In genomic region chr21:43789276-43790052, GRCh38 we compare ENCODE assay signal across 1 cellular context.
TF ChIP-seq lines count a peak whose summit lies in the region.

A gene with protein sequence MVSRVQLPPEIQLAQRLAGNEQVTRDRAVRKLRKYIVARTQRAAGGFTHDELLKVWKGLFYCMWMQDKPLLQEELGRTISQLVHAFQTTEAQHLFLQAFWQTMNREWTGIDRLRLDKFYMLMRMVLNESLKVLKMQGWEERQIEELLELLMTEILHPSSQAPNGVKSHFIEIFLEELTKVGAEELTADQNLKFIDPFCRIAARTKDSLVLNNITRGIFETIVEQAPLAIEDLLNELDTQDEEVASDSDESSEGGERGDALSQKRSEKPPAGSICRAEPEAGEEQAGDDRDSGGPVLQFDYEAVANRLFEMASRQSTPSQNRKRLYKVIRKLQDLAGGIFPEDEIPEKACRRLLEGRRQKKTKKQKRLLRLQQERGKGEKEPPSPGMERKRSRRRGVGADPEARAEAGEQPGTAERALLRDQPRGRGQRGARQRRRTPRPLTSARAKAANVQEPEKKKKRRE (plus strand): TSS chr21:43789577. CDS start chr21:43789630, 53 bp downstream.

TF ChIP-seq in WTC11, 78 proteins besides CTCF, POLR2A, EP300 and RAD21 (continued from another document):
- peak; percentile 95 for TF ChIP-seq E2F5 (CRISPR knock-in tag; IDR thresholded peaks at IDR 0.05)
- peak; percentile 99 for TF ChIP-seq HMGXB4 (CRISPR knock-in tag; IDR thresholded peaks at IDR 0.05)
- peak; percentile 23; the same call in 1 of the 2 replicates for TF ChIP-seq ZNF219 (CRISPR knock-in tag; IDR thresholded peaks at IDR 0.05; ENCODE audit: borderline replicate concordance)
- TF ChIP-seq NR2C2 (CRISPR knock-in tag; IDR thresholded peaks at IDR 0.05), result no peak
- peak; percentile 93 for TF ChIP-seq ETV6 (CRISPR knock-in tag; IDR thresholded peaks at IDR 0.05)
- TF ChIP-seq PRRX2 (CRISPR knock-in tag; IDR thresholded peaks at IDR 0.05), result no peak
- TF ChIP-seq, protein P1, sequence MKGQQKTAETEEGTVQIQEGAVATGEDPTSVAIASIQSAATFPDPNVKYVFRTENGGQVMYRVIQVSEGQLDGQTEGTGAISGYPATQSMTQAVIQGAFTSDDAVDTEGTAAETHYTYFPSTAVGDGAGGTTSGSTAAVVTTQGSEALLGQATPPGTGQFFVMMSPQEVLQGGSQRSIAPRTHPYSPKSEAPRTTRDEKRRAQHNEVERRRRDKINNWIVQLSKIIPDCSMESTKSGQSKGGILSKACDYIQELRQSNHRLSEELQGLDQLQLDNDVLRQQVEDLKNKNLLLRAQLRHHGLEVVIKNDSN (CRISPR knock-in tag; IDR thresholded peaks at IDR 0.05), result peak; percentile 56
- peak; percentile 85 for TF ChIP-seq MYBL2 (CRISPR knock-in tag; IDR thresholded peaks at IDR 0.05)
- TF ChIP-seq ATF1 (CRISPR knock-in tag; IDR thresholded peaks at IDR 0.05), result peak; percentile 97; the same call in 1 of the 2 replicates
- TF ChIP-seq CREB1 (CRISPR knock-in tag; IDR thresholded peaks at IDR 0.05), result peak; percentile 86
- 0 out of 2 replicates have a peak, but pooled peaks have one; percentile 40 for TF ChIP-seq E2F1 (CRISPR knock-in tag; IDR thresholded peaks at IDR 0.05)
